In genomic region chr2:47893771-47894170, GRCh38 we compare ENCODE assay signal across 13 cellular contexts.
"Had no signal": no experiment of that assay in that cellular context is flagged by ENCODE, and none has a peak within 500 bp of the region (broad histone marks: within the 10 kb centered on the region; RNA-seq: fewer than 3 reads in every experiment).

No MANE protein-coding gene starts in this region.

- H3K36me3 ChIP-seq: brain microvascular endothelial cell had no signal

- H3K4me3 Mint-ChIP-seq: activated CD4-positive, alpha-beta memory T cell treated with anti-CD3 and anti-CD28 coated beads for 36 hours had no signal

- H3K9me3 Mint-ChIP-seq: activated CD4-positive, alpha-beta memory T cell treated with anti-CD3 and anti-CD28 coated beads for 36 hours had no signal

- H3K27ac Mint-ChIP-seq: activated CD4-positive, alpha-beta memory T cell treated with anti-CD3 and anti-CD28 coated beads for 36 hours had no signal

- H3K27me3 Mint-ChIP-seq: activated CD4-positive, alpha-beta memory T cell treated with anti-CD3 and anti-CD28 coated beads for 36 hours had no signal

- H3K27ac ChIP-seq: brain microvascular endothelial cell, tibial nerve had no signal

- DNase-seq: activated CD4-positive, alpha-beta memory T cell treated with anti-CD3 and anti-CD28 coated beads for 36 hours; activated CD4-positive, alpha-beta T cell treated with anti-CD3 and anti-CD28 coated beads for 1 hour; activated naive CD4-positive, alpha-beta T cell treated with anti-CD3 and anti-CD28 coated beads, Interleukin-2, amount 50 U/mL, for 16 hours; brain microvascular endothelial cell; cerebellar nuclear complex; dorsolateral prefrontal cortex; hippocampal formation; left ventricle myocardium superior; mesendoderm; posterior cingulate gyrus; small intestine had no signal

- H3K4me3 ChIP-seq: dorsolateral prefrontal cortex, tibial nerve had no signal

- H3K9me3 ChIP-seq: tibial nerve had no signal

- H3K27me3 ChIP-seq: brain microvascular endothelial cell, dorsolateral prefrontal cortex, tibial nerve had no signal

- ATAC-seq: esophagus mucosa, left ventricle myocardium superior had no signal
